ENCODE assay signal across 7 cellular contexts in genomic region chr18:13611058-13611615, GRCh38.
DNase-seq lines count a peak whose midpoint lies in the region; ATAC-seq and TF ChIP-seq lines count a peak whose summit lies in the region.

No MANE protein-coding gene starts in this region.

- H3K27me3 Mint-ChIP-seq in activated T-helper 1 cell treated with anti-CD3 and anti-CD28 coated beads, Interleukin-12 subunit alpha, Interleukin-12 subunit beta, Interleukin-2, Interleukin-4 antibody, amounts not matched to agents 30 ng/mL and 10 ng/mL and 1 ng/mL, durations not matched to agents 14 hours and 24 hours and 36 hours (ENCODE audit: insufficient read depth), result peaks cover 1% of the 10 kb centered on the region

- peaks cover 67% of the 10 kb centered on the region for H3K4me1 Mint-ChIP-seq in activated T-helper 1 cell treated with anti-CD3 and anti-CD28 coated beads, Interleukin-12 subunit alpha, Interleukin-12 subunit beta, Interleukin-2, Interleukin-4 antibody, amounts not matched to agents 30 ng/mL and 10 ng/mL and 1 ng/mL, durations not matched to agents 14 hours and 24 hours and 36 hours (ENCODE audit: low read depth)

- DNase-seq in activated T-helper 1 cell treated with anti-CD3 and anti-CD28 coated beads, Interleukin-12 subunit alpha, Interleukin-12 subunit beta, Interleukin-2, Interleukin-4 antibody, amounts not matched to agents 30 ng/mL and 10 ng/mL and 1 ng/mL, durations not matched to agents 14 hours and 24 hours and 36 hours (ENCODE audit: low spot score), result no peak
- DNase-seq in Right ventricle myocardium superior (peak; percentile 79), putamen (ENCODE audit: low spot score) (peak; percentile 81), iPS-NIHi11 (ENCODE audit: low spot score) (no peak), NCI-H2171 (lab: John Stamatoyannopoulos, UW) (no peak)

- peaks cover 9% of the 10 kb centered on the region for H3K36me3 Mint-ChIP-seq in activated T-helper 1 cell treated with anti-CD3 and anti-CD28 coated beads, Interleukin-12 subunit alpha, Interleukin-12 subunit beta, Interleukin-2, Interleukin-4 antibody, amounts not matched to agents 30 ng/mL and 10 ng/mL and 1 ng/mL, durations not matched to agents 14 hours and 24 hours and 36 hours (ENCODE audit: low read depth)

- intact Hi-C loops in activated T-helper 1 cell treated with anti-CD3 and anti-CD28 coated beads, Interleukin-12 subunit alpha, Interleukin-12 subunit beta, Interleukin-2, Interleukin-4 antibody, amounts not matched to agents 30 ng/mL and 10 ng/mL and 1 ng/mL, durations not matched to agents 14 hours and 24 hours and 36 hours (cut with micrococcal nuclease), result loop anchor here (5.0 kb wide), 2 partner anchors 394 to 474 kb away; partner anchors contain the start of gene LDLRAD4
- intact Hi-C loops in Right ventricle myocardium superior (cut with DNase I), result loop anchor here (5.0 kb wide), 1 partner anchor 49 kb away; no protein-coding TSS in a partner anchor

- H3K4me3 Mint-ChIP-seq in activated T-helper 1 cell treated with anti-CD3 and anti-CD28 coated beads, Interleukin-12 subunit alpha, Interleukin-12 subunit beta, Interleukin-2, Interleukin-4 antibody, amounts not matched to agents 30 ng/mL and 10 ng/mL and 1 ng/mL, durations not matched to agents 14 hours and 24 hours and 36 hours, result peak overlapping the region; percentile 80

- no peaks in the 10 kb centered on the region for H3K9me3 Mint-ChIP-seq in activated T-helper 1 cell treated with anti-CD3 and anti-CD28 coated beads, Interleukin-12 subunit alpha, Interleukin-12 subunit beta, Interleukin-2, Interleukin-4 antibody, amounts not matched to agents 30 ng/mL and 10 ng/mL and 1 ng/mL, durations not matched to agents 14 hours and 24 hours and 36 hours

- ATAC-seq in GM18505 (IDR thresholded peaks at IDR 0.05; ENCODE audit: unreplicated experiment) (peak; percentile 22), HG03066 (IDR thresholded peaks at IDR 0.05; ENCODE audit: low read depth, unreplicated experiment) (peak; percentile 26), Right ventricle myocardium superior (ENCODE audit: poor library complexity) (peak; percentile 84)

- H3K27ac Mint-ChIP-seq in activated T-helper 1 cell treated with anti-CD3 and anti-CD28 coated beads, Interleukin-12 subunit alpha, Interleukin-12 subunit beta, Interleukin-2, Interleukin-4 antibody, amounts not matched to agents 30 ng/mL and 10 ng/mL and 1 ng/mL, durations not matched to agents 14 hours and 24 hours and 36 hours, result peak overlapping the region; percentile 83

- no peak for TF ChIP-seq POLR2A in GM18505 (IDR thresholded peaks at IDR 0.05; ENCODE audit: borderline replicate concordance, extremely low read depth, insufficient read depth, insufficient read length)

Comparison
In these comparisons a context has a peak if more than half of its experiments do, and no peak if none do; other contexts are left out.
1. ATAC-seq: peak in every context shown above with its lines; median percentile 84 in Right ventricle myocardium superior; 26 in HG03066; 22 in GM18505.
2. DNase-seq: peak in Right ventricle myocardium superior (single experiment) and putamen (single experiment); none in activated T-helper 1 cell treated with anti-CD3 and anti-CD28 coated beads, Interleukin-12 subunit alpha, Interleukin-12 subunit beta, Interleukin-2, Interleukin-4 antibody, amounts not matched to agents 30 ng/mL and 10 ng/mL and 1 ng/mL, durations not matched to agents 14 hours and 24 hours and 36 hours (single experiment), iPS-NIHi11 (single experiment) and NCI-H2171 (single experiment).